In genomic region chr19:4375620-4376228, GRCh38 we compare ENCODE assay signal across 8 cellular contexts. TPM values are rescaled to one million over a fixed set of nuclear protein-coding genes. Genes with fewer than 3 reads are reported as not detected.
DNase-seq lines count a peak whose midpoint lies in the region; ATAC-seq and TF ChIP-seq lines count a peak whose summit lies in the region.

No MANE protein-coding gene starts in this region.

- H3K4me1 ChIP-seq in Caco-2 (peaks cover 40% of the 10 kb centered on the region), OCI-LY3 (ENCODE audit: low read length) (peaks cover 60% of the 10 kb centered on the region)

- H3K36me3 Mint-ChIP-seq in Caco-2 (ENCODE audit: insufficient read depth, unreplicated experiment) = peaks cover 46% of the 10 kb centered on the region
- no peaks in the 10 kb centered on the region for H3K36me3 Mint-ChIP-seq in nephron (ENCODE audit: low read depth)

- H3K27ac ChIP-seq in OCI-LY3 (ENCODE audit: low read length) (no peak overlapping the region), dorsolateral prefrontal cortex (peak overlapping the region; percentile 73 to 99 (median 96))

- H3K36me3 ChIP-seq in Caco-2 (ENCODE audit: control insufficient read depth, insufficient read depth, low read length) = no peaks in the 10 kb centered on the region
- peaks cover 7% of the 10 kb centered on the region for H3K36me3 ChIP-seq in OCI-LY3 (replicated peaks; ENCODE audit: low read depth, low read length)

- peaks cover 97% of the 10 kb centered on the region for H3K79me2 ChIP-seq in OCI-LY3 (ENCODE audit: low read length)

- H3K27me3 Mint-ChIP-seq in Caco-2 (ENCODE audit: insufficient read depth, unreplicated experiment) (no peaks in the 10 kb centered on the region), nephron (ENCODE audit: low read depth) (no peaks in the 10 kb centered on the region)

- peaks cover 77% of the 10 kb centered on the region for H4K20me1 ChIP-seq in OCI-LY3 (ENCODE audit: insufficient read depth, low read length)

- intact Hi-C loops in Caco-2 (cut with micrococcal nuclease; ENCODE audit: unreplicated experiment) = loop anchor here (1.0 kb wide), 2 partner anchors 16 to 25 kb away; partner anchors contain the start of gene SH3GL1
- intact Hi-C loops in dorsolateral prefrontal cortex (cut with DNase I) = loop anchor here in 1 of 2 donors (2.0 kb wide), 1 partner anchor 25 kb away; the partner anchor contains the start of gene SH3GL1

- no peak overlapping the region for H3K9ac ChIP-seq in OCI-LY3 (ENCODE audit: low read length)

- H3K9me3 Mint-ChIP-seq in Caco-2 (ENCODE audit: unreplicated experiment) (no peaks in the 10 kb centered on the region), nephron (no peaks in the 10 kb centered on the region)

- TF ChIP-seq CTCF in Caco-2 (IDR thresholded peaks at IDR 0.05; ENCODE audit: insufficient read depth in 1 of 2, low read depth in 1 of 2, low read length in 1 of 2, severe bottlenecking in 1 of 2, unreplicated experiment in 1 of 2) = peak; percentile 33 to 61
- peak; percentile 55 for TF ChIP-seq CTCF in OCI-LY3 (IDR thresholded peaks at IDR 0.05; ENCODE audit: low read depth, low read length)
- peak in 49 of 56 donors; percentile 11 to 65 (median 44) for TF ChIP-seq CTCF in dorsolateral prefrontal cortex (IDR thresholded peaks at IDR 0.05 in 54 of 56, conservative IDR thresholded peaks at IDR 0.05 in 2 of 56; ENCODE audit: low read depth in 1 of 56, partially characterized antibody in 56 of 56)
- TF ChIP-seq CTCF in nephron (IDR thresholded peaks at IDR 0.05; ENCODE audit: unreplicated experiment in 3 of 3) = peak in 2 of 3 experiments; percentile 34 to 44

- peak overlapping the region; percentile 73 for H3K4me2 ChIP-seq in OCI-LY3 (ENCODE audit: low read length)

- POLR2A ChIA-PET in Caco-2 (lab: Charles Lee) = interaction anchor here (1.2 to 2.7 kb wide), 7 partner anchors 12 to 33 kb away, joined by 3 to 27 read pairs (median 10); partner anchors contain the start of genes CHAF1A, MPND and SH3GL1

- BruUV-seq in Caco-2 (replicated peaks; lab: Mats Ljungman, UMichigan) = TSS peak; percentile 73

- H3K9me3 ChIP-seq in Caco-2 = no peaks in the 10 kb centered on the region
- H3K9me3 ChIP-seq in OCI-LY3 (ENCODE audit: insufficient read depth, low read length) = no peaks in the 10 kb centered on the region

- H3K4me1 Mint-ChIP-seq in Caco-2 (ENCODE audit: low read depth, unreplicated experiment) (peaks cover 17% of the 10 kb centered on the region), nephron (peaks cover 68% of the 10 kb centered on the region)

- H3K27me3 ChIP-seq in Caco-2 (replicated peaks; ENCODE audit: control insufficient read depth, insufficient read depth, low read length) (no peaks in the 10 kb centered on the region), OCI-LY3 (ENCODE audit: low read depth, low read length) (0 out of 2 replicates have a peak, but pooled peaks cover 2% of the 10 kb centered on the region), dorsolateral prefrontal cortex (no peaks in the 10 kb centered on the region)

- DNase-seq in Caco-2 = peak; percentile 71 to 73
- peak in 8 of 10 donors; percentile 57 to 81 (median 73) for DNase-seq in dorsolateral prefrontal cortex
- no peak for DNase-seq in NCI-H510A (lab: John Stamatoyannopoulos, UW)
- DNase-seq in RKO (ENCODE audit: low spot score) = no peak

- CTCF ChIA-PET in Caco-2 (lab: Charles Lee) = interaction anchor here (0.5 to 2.6 kb wide), 16 partner anchors 12 to 166 kb away, joined by 3 to 25 read pairs (median 6); partner anchors contain the start of genes CHAF1A, MPND, SH3GL1 and YJU2

- H3K27ac Mint-ChIP-seq in Caco-2 (ENCODE audit: unreplicated experiment) = peak overlapping the region; percentile 93
- H3K27ac Mint-ChIP-seq in nephron = peak overlapping the region; percentile 88 to 92 (median 91)

- H3K4me3 Mint-ChIP-seq in Caco-2 (ENCODE audit: unreplicated experiment) (peak overlapping the region; percentile 57), nephron (peak overlapping the region in 2 of 3 experiments; percentile 37 to 57)

- H2AFZ ChIP-seq in OCI-LY3 (ENCODE audit: low read depth, low read length) = no peak overlapping the region

- ATAC-seq in GM21381 (IDR thresholded peaks at IDR 0.05; ENCODE audit: unreplicated experiment) (peak; percentile 43), HG03439 (IDR thresholded peaks at IDR 0.05; ENCODE audit: unreplicated experiment) (no peak)

- H3K4me3 ChIP-seq in Caco-2 (ENCODE audit: low read depth, low read length) (no peak overlapping the region), OCI-LY3 (ENCODE audit: low read length) (peak overlapping the region; percentile 50), dorsolateral prefrontal cortex (peak overlapping the region in 25 of 59 donors; percentile 1 to 40 (median 21))

RNA-seq across cellular contexts. Expression of gene SH3GL1, which starts 24.6 kb away (rescaled TPM):
- 91.3 and 91.5 TPM in 2 replicates for total RNA-seq in Caco-2 (2022)
- total RNA-seq in dorsolateral prefrontal cortex = 10 to 100 TPM; 34.0 to 85.4 (median 48.4) TPM

RNA-seq across cellular contexts. Expression of gene CHAF1A, which starts 26.7 kb away (rescaled TPM):
- total RNA-seq in Caco-2 (2022) (53.9 and 63.1 TPM in 2 replicates), dorsolateral prefrontal cortex (10 to 100 TPM in 102 of 120 experiments, 1 to 10 TPM in 18; 6.7 to 22.2 (median 13.1) TPM)

RNA-seq across cellular contexts. Expression of gene MPND, which starts 32.4 kb away (rescaled TPM):
- total RNA-seq in Caco-2 (2022) (34.9 and 35.7 TPM in 2 replicates), dorsolateral prefrontal cortex (10 to 100 TPM; 18.9 to 61.6 (median 32.9) TPM)

RNA-seq across cellular contexts. Expression of gene STAP2, which starts 37.1 kb away (rescaled TPM):
- total RNA-seq in Caco-2 (2022) (70.7 and 71.6 TPM in 2 replicates), dorsolateral prefrontal cortex (10 to 100 TPM in 2 of 120 experiments, 1 to 10 TPM in 115, under 1 TPM in 3; 0.51 to 10.8 (median 3.9) TPM)

Comparison
In these comparisons a context has a peak if more than half of its experiments do, and no peak if none do; other contexts are left out.
1. DNase-seq: peak in Caco-2 (2 of 2) and dorsolateral prefrontal cortex (8 of 10); none in NCI-H510A (single experiment) and RKO (single experiment).
2. Peak in every context shown above with its lines, with median percentiles within 50 percentile points of each other: CTCF ChIP-seq.